1 cellular context compared by ENCODE assay signal in genomic region chr1:151060241-151061011, GRCh38.
TF ChIP-seq lines count a peak whose summit lies in the region.

MLLT11 (plus strand) TSS chr1:151060397; CDS start chr1:151067225, 6,828 bp downstream.

TF ChIP-seq in HEK293, 187 proteins besides CTCF, POLR2A, EP300 and RAD21 (continued from another document):
- TF ChIP-seq REST (tag by site-specific recombination; IDR thresholded peaks at IDR 0.05) (no peak), ZNF626 (tag by site-specific recombination; IDR thresholded peaks at IDR 0.05) (no peak), ZNF488 (tag by site-specific recombination; IDR thresholded peaks at IDR 0.05) (no peak), ZSCAN30 (tag by site-specific recombination; IDR thresholded peaks at IDR 0.05) (peak; percentile 81), ZNF146 (tag by site-specific recombination; IDR thresholded peaks at IDR 0.05) (no peak), MYNN (tag by site-specific recombination; IDR thresholded peaks at IDR 0.05; ENCODE audit: borderline replicate concordance) (no peak), ZBTB1 (tag by site-specific recombination; IDR thresholded peaks at IDR 0.05) (no peak), ZSCAN16 (tag by site-specific recombination; IDR thresholded peaks at IDR 0.05) (no peak), ZNF174 (tag by site-specific recombination; IDR thresholded peaks at IDR 0.05) (no peak), IKZF3 (tag by site-specific recombination; IDR thresholded peaks at IDR 0.05) (peak; percentile 88), ZBTB17 (tag by site-specific recombination; IDR thresholded peaks at IDR 0.05) (peak; percentile 60), ELK4 (IDR thresholded peaks at IDR 0.05; ENCODE audit: borderline replicate concordance, low read depth, low read length) (no peak), ZNF394 (tag by site-specific recombination; IDR thresholded peaks at IDR 0.05; ENCODE audit: borderline replicate concordance) (no peak), ZNF211 (tag by site-specific recombination; IDR thresholded peaks at IDR 0.05; ENCODE audit: low read depth) (no peak), ZBTB20 (tag by site-specific recombination; IDR thresholded peaks at IDR 0.05) (no peak), ZNF366 (tag by site-specific recombination; conservative IDR thresholded peaks at IDR 0.05) (peak; percentile 93), ZNF416 (tag by site-specific recombination; IDR thresholded peaks at IDR 0.05) (no peak), YY2 (tag by site-specific recombination; IDR thresholded peaks at IDR 0.05) (no peak), ZNF704 (tag by site-specific recombination; IDR thresholded peaks at IDR 0.05) (no peak), ZNF768 (tag by site-specific recombination; IDR thresholded peaks at IDR 0.05) (no peak), HOXA7 (CRISPR knock-in tag; IDR thresholded peaks at IDR 0.05; ENCODE audit: borderline replicate concordance) (no peak), ZNF561 (tag by site-specific recombination; IDR thresholded peaks at IDR 0.05; ENCODE audit: borderline replicate concordance) (no peak), ZNF76 (tag by site-specific recombination; IDR thresholded peaks at IDR 0.05; ENCODE audit: borderline replicate concordance, low read depth) (peak; percentile 15; the same call in 1 of the 2 replicates), SP2 (tag by site-specific recombination; IDR thresholded peaks at IDR 0.05) (peak; percentile 88), ZBTB26 (tag by site-specific recombination; optimal IDR thresholded peaks at IDR 0.05) (no peak), ZNF132 (tag by site-specific recombination; IDR thresholded peaks at IDR 0.05; ENCODE audit: borderline replicate concordance) (no peak), ZNF19 (tag by site-specific recombination; IDR thresholded peaks at IDR 0.05; ENCODE audit: low read depth) (no peak), ZNF555 (tag by site-specific recombination; conservative IDR thresholded peaks at IDR 0.05) (no peak), ZNF677 (tag by site-specific recombination; IDR thresholded peaks at IDR 0.05) (no peak), SCRT2 (tag by site-specific recombination; IDR thresholded peaks at IDR 0.05) (no peak), SP3 (tag by site-specific recombination; IDR thresholded peaks at IDR 0.05) (peak; percentile 74), REPIN1 (tag by site-specific recombination; IDR thresholded peaks at IDR 0.05; ENCODE audit: low read depth) (no peak), ZNF221 (tag by site-specific recombination; IDR thresholded peaks at IDR 0.05; ENCODE audit: borderline replicate concordance) (no peak), TSHZ1 (tag by site-specific recombination; IDR thresholded peaks at IDR 0.05; ENCODE audit: borderline replicate concordance) (no peak; the same call in 1 of the 2 replicates), ZSCAN5A (tag by site-specific recombination; IDR thresholded peaks at IDR 0.05) (no peak), ZFP69B (tag by site-specific recombination; IDR thresholded peaks at IDR 0.05) (peak; percentile 34; the same call in 1 of the 2 replicates), ZBTB7A (tag by site-specific recombination; IDR thresholded peaks at IDR 0.05; ENCODE audit: low read depth) (no peak), SALL2 (tag by site-specific recombination; IDR thresholded peaks at IDR 0.05; ENCODE audit: borderline replicate concordance) (no peak), ZNF660 (tag by site-specific recombination; IDR thresholded peaks at IDR 0.05) (0 out of 2 replicates have a peak, but pooled peaks have one; percentile 50), ZNF600 (tag by site-specific recombination; IDR thresholded peaks at IDR 0.05) (peak; percentile 100), ZBTB21 (tag by site-specific recombination; IDR thresholded peaks at IDR 0.05) (no peak), ZNF266 (tag by site-specific recombination; IDR thresholded peaks at IDR 0.05; ENCODE audit: low read depth) (no peak), ZNF280D (tag by site-specific recombination; IDR thresholded peaks at IDR 0.05) (no peak), ZNF239 (tag by site-specific recombination; IDR thresholded peaks at IDR 0.05) (no peak), ZNF175 (tag by site-specific recombination; IDR thresholded peaks at IDR 0.05) (no peak), ZNF423 (tag by site-specific recombination; IDR thresholded peaks at IDR 0.05) (no peak), YY1 (tag by site-specific recombination; IDR thresholded peaks at IDR 0.05) (peak; percentile 38; the same call in 1 of the 2 replicates)
